Comparison of ENCODE assay signal across 14 cellular contexts in genomic region chr4:152079543-152080293, GRCh38.
DNase-seq lines count a peak whose midpoint lies in the region; ATAC-seq, FAIRE-seq and TF ChIP-seq lines count a peak whose summit lies in the region.
"Had no signal": no experiment of that assay in that cellular context is flagged by ENCODE, and none has a peak within 500 bp of the region (broad histone marks: within the 10 kb centered on the region; RNA-seq: fewer than 3 reads in every experiment).

No MANE protein-coding gene starts in this region.

- peaks cover 26 to 55% (median 51%) of the 10 kb centered on the region in 11 experiments for H3K9me3 ChIP-seq in BLaER1 treated with 17β-estradiol and CSF1 and Interleukin-3, amounts not matched to agents 10 nM and 100 nM (replicated peaks in 1 of 11)
- peaks cover 13% of the 10 kb centered on the region; the same call in 1 of the 2 replicates for H3K9me3 ChIP-seq in SU-DHL-6 (ENCODE audit: insufficient read depth, low read length)
- H3K9me3 ChIP-seq: colonic mucosa, esophagus muscularis mucosa had no signal

- no peaks in the 10 kb centered on the region for H3K9me2 ChIP-seq in SU-DHL-6 (replicated peaks; ENCODE audit: insufficient read depth, low read length)

- H3K9me3 Mint-ChIP-seq in activated naive CD4-positive, alpha-beta T cell treated with anti-CD3 and anti-CD28 coated beads, Interleukin-2, amount 50 U/mL, for 72 hours = peaks cover 0 to 17% of the 10 kb centered on the region in 2 donors

- no peaks in the 10 kb centered on the region for H3K27me3 ChIP-seq in BLaER1 treated with 17β-estradiol and CSF1 and Interleukin-3, amounts not matched to agents 10 nM and 100 nM
- no peaks in the 10 kb centered on the region for H3K27me3 ChIP-seq in SU-DHL-6 (ENCODE audit: low read length)
- H3K27me3 ChIP-seq: colonic mucosa, esophagus muscularis mucosa had no signal

- no peaks in the 10 kb centered on the region for H3K79me2 ChIP-seq in SU-DHL-6 (ENCODE audit: insufficient read depth, low read length)

- H3K4me3 ChIP-seq in BLaER1 treated with 17β-estradiol and CSF1 and Interleukin-3, amounts not matched to agents 10 nM and 100 nM = peak overlapping the region in 3 of 10 experiments; percentile 12 to 40 (median 17); a peak in 2 of 20 replicates
- H3K4me3 ChIP-seq in SU-DHL-6 (ENCODE audit: insufficient read depth, low read length, poor library complexity, severe bottlenecking) = peak overlapping the region; percentile 11
- H3K4me3 ChIP-seq: colonic mucosa, esophagus muscularis mucosa had no signal

- no peaks in the 10 kb centered on the region for H4K20me1 ChIP-seq in BLaER1 treated with 17β-estradiol and CSF1 and Interleukin-3, amounts not matched to agents 10 nM and 100 nM
- no peaks in the 10 kb centered on the region for H4K20me1 ChIP-seq in SU-DHL-6 (ENCODE audit: low read depth, low read length)

- ATAC-seq in activated naive CD4-positive, alpha-beta T cell treated with anti-CD3 and anti-CD28 coated beads, Interleukin-2, amount 50 U/mL, for 72 hours = peak; percentile 94 to 97

- DNase-seq in GM12892 (ENCODE audit: insufficient read length) = no peak
- DNase-seq in activated naive CD4-positive, alpha-beta T cell treated with anti-CD3 and anti-CD28 coated beads, Interleukin-2, amount 50 U/mL, for 72 hours (ENCODE audit: low spot score in 2 of 2) = peak; percentile 31 to 74
- DNase-seq in NCI-H2029 treated with DMSO at 0.1 percent for 48 hours (lab: John Stamatoyannopoulos, UW) = no peak
- DNase-seq in NCI-H2171 treated with DMSO at 0.1 percent for 48 hours (lab: John Stamatoyannopoulos, UW) = no peak
- DNase-seq in putamen (ENCODE audit: low spot score) = no peak
- no peak for DNase-seq in COLO829 (ENCODE audit: low spot score)
- DNase-seq: colonic mucosa, GDM1, NCI-H1930, SIG-M5 had no signal

- peaks cover 0 to 12% of the 10 kb centered on the region in 2 donors for H3K36me3 Mint-ChIP-seq in activated naive CD4-positive, alpha-beta T cell treated with anti-CD3 and anti-CD28 coated beads, Interleukin-2, amount 50 U/mL, for 72 hours
- H3K36me3 Mint-ChIP-seq: IgD-negative memory B cell had no signal

- H3K27ac Mint-ChIP-seq in activated naive CD4-positive, alpha-beta T cell treated with anti-CD3 and anti-CD28 coated beads, Interleukin-2, amount 50 U/mL, for 72 hours = peak overlapping the region; percentile 24 to 80
- H3K27ac Mint-ChIP-seq: IgD-negative memory B cell had no signal

- FAIRE-seq in GM12892 (lab: Jason Lieb, UNC) = peak; percentile 48

- TF ChIP-seq CTCF in SU-DHL-6 (IDR thresholded peaks at IDR 0.05; ENCODE audit: insufficient read depth, low read length, poor library complexity, severe bottlenecking) = no peak

- no peaks in the 10 kb centered on the region for H3F3A ChIP-seq in SU-DHL-6 (ENCODE audit: insufficient read depth)

- peak overlapping the region; percentile 55 to 93 (median 79) for H3K4me2 ChIP-seq in BLaER1 treated with 17β-estradiol and CSF1 and Interleukin-3, amounts not matched to agents 10 nM and 100 nM
- peak overlapping the region; percentile 51 for H3K4me2 ChIP-seq in SU-DHL-6 (ENCODE audit: low read depth, low read length, poor library complexity, severe bottlenecking)

- peak overlapping the region in 4 of 11 experiments; percentile 20 to 71 (median 43); a peak in 7 of 22 replicates for H3K9ac ChIP-seq in BLaER1 treated with 17β-estradiol and CSF1 and Interleukin-3, amounts not matched to agents 10 nM and 100 nM
- peak overlapping the region; percentile 38 for H3K9ac ChIP-seq in SU-DHL-6 (ENCODE audit: low read length)

- no peak overlapping the region for H2AFZ ChIP-seq in SU-DHL-6 (ENCODE audit: low read depth, low read length, severe bottlenecking)

- no peak for TF ChIP-seq POLR2A in GM12892 (IDR thresholded peaks at IDR 0.05; ENCODE audit: low read depth, low read length)

- H3K36me3 ChIP-seq in BLaER1 treated with 17β-estradiol and CSF1 and Interleukin-3, amounts not matched to agents 10 nM and 100 nM = peaks cover 0 to 26% (median 7%) of the 10 kb centered on the region in 11 experiments; a peak in 13 of 22 replicates
- no peaks in the 10 kb centered on the region; the same call in 1 of the 2 replicates for H3K36me3 ChIP-seq in SU-DHL-6 (ENCODE audit: low read length)
- H3K36me3 ChIP-seq: colonic mucosa, esophagus muscularis mucosa had no signal

- H3K27ac ChIP-seq in BLaER1 treated with 17β-estradiol and CSF1 and Interleukin-3, amounts not matched to agents 10 nM and 100 nM = peak overlapping the region in 7 of 11 experiments; percentile 8 to 83 (median 58); a peak in 12 of 22 replicates
- H3K27ac ChIP-seq in SU-DHL-6 (ENCODE audit: low read depth, low read length) = peak overlapping the region; percentile 89
- H3K27ac ChIP-seq: colonic mucosa, esophagus muscularis mucosa had no signal

- peaks cover 42 to 77% (median 58%) of the 10 kb centered on the region in 10 experiments for H3K4me1 ChIP-seq in BLaER1 treated with 17β-estradiol and CSF1 and Interleukin-3, amounts not matched to agents 10 nM and 100 nM
- H3K4me1 ChIP-seq: colonic mucosa, esophagus muscularis mucosa had no signal

Comparison
In these comparisons a context has a peak if more than half of its experiments do, and no peak if none do; other contexts are left out.
1. DNase-seq: peak in activated naive CD4-positive, alpha-beta T cell treated with anti-CD3 and anti-CD28 coated beads, Interleukin-2, amount 50 U/mL, for 72 hours (2 of 2); none in GM12892 (single experiment), NCI-H2029 treated with DMSO at 0.1 percent for 48 hours (single experiment), NCI-H2171 treated with DMSO at 0.1 percent for 48 hours (single experiment), putamen (single experiment) and COLO829 (single experiment).